In the genomic region with DNA sequence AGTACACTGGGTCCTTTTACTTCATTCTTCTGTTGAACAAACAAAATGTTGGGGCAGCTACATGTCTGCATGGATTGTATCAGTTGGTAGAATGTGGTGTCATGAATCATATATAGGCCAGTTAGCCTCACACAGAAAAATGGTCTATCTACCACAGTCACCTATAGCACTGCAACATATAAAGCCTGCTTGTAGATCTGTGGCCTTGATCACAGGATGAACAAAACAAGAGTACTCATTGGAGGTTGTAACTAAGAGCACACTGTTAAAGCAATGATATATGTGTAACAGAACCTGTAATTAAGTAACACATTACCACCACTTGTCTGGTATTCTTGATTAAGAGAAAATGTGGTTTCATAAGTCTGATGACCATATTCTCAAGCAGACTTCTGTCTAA, we compare ENCODE assay signal across 19 cellular contexts.
DNase-seq lines count a peak whose midpoint lies in the region; ATAC-seq and TF ChIP-seq lines count a peak whose summit lies in the region.
"Had no signal": no experiment of that assay in that cellular context is flagged by ENCODE, and none has a peak within 500 bp of the region (broad histone marks: within the 10 kb centered on the region; RNA-seq: fewer than 3 reads in every experiment).

No MANE protein-coding gene starts in this region.

- H3K27me3 Mint-ChIP-seq in dendritic cell treated with granulocyte-macrophage colony-stimulating factor and Interleukin-4, amounts not matched to agents 40 ng/mL and 50 ng/mL, for 4 days: no peaks in the 10 kb centered on the region

- no peaks in the 10 kb centered on the region for H3K79me2 ChIP-seq in mammary epithelial cell (ENCODE audit: insufficient read depth, low read length)
- H3K79me2 ChIP-seq in OCI-LY3 (ENCODE audit: low read length): peaks cover 78% of the 10 kb centered on the region
- H3K79me2 ChIP-seq: parathyroid adenoma had no signal

- no peak overlapping the region for H3K9ac ChIP-seq in mammary epithelial cell (ENCODE audit: insufficient read depth, low read length)
- peak overlapping the region; percentile 7; the same call in 1 of the 2 replicates for H3K9ac ChIP-seq in OCI-LY3 (ENCODE audit: low read length)
- H3K9ac ChIP-seq: parathyroid adenoma had no signal

- DNase-seq in breast epithelium (ENCODE audit: low spot score in 2 of 2) (no peak), mammary epithelial cell (no peak), SKM-1 (lab: John Stamatoyannopoulos, UW; ENCODE audit: unreplicated experiment) (no peak), amygdala (lab: John Stamatoyannopoulos, UW) (no peak)
- DNase-seq: adrenal gland, H9, heart left ventricle, immature natural killer cell, NCI-H1930, NCI-H446, Right ventricle myocardium superior, substantia nigra, WERI-Rb-1 had no signal

- TF ChIP-seq POLR2A in breast epithelium (IDR thresholded peaks at IDR 0.05) (no peak), gastroesophageal sphincter (IDR thresholded peaks at IDR 0.05) (no peak)

- no peaks in the 10 kb centered on the region for H4K20me1 ChIP-seq in mammary epithelial cell (ENCODE audit: insufficient read depth, low read length)
- H4K20me1 ChIP-seq in OCI-LY3 (ENCODE audit: insufficient read depth, low read length): no peaks in the 10 kb centered on the region

- H2AFZ ChIP-seq in mammary epithelial cell (ENCODE audit: low read depth, low read length) (no peak overlapping the region), OCI-LY3 (ENCODE audit: low read depth, low read length) (no peak overlapping the region)
- H2AFZ ChIP-seq: parathyroid adenoma had no signal

- peak overlapping the region; percentile 43 for H3K27ac Mint-ChIP-seq in dendritic cell treated with granulocyte-macrophage colony-stimulating factor and Interleukin-4, amounts not matched to agents 40 ng/mL and 50 ng/mL, for 4 days
- H3K27ac Mint-ChIP-seq: H9 had no signal

- H3K36me3 ChIP-seq in breast epithelium (no peaks in the 10 kb centered on the region), mammary epithelial cell (ENCODE audit: insufficient read depth, low read length) (no peaks in the 10 kb centered on the region), OCI-LY3 (replicated peaks; ENCODE audit: low read depth, low read length) (peaks cover 68% of the 10 kb centered on the region), urinary bladder (ENCODE audit: insufficient read depth) (no peaks in the 10 kb centered on the region), gastroesophageal sphincter (peaks cover 0 to 64% of the 10 kb centered on the region in 2 donors)
- H3K36me3 ChIP-seq: cardiac muscle cell, WERI-Rb-1 had no signal

- no peaks in the 10 kb centered on the region for H3K9me3 ChIP-seq in breast epithelium
- H3K9me3 ChIP-seq in mammary epithelial cell (replicated peaks; ENCODE audit: insufficient read depth, low read length): no peaks in the 10 kb centered on the region
- H3K9me3 ChIP-seq in OCI-LY3 (ENCODE audit: insufficient read depth, low read length): no peaks in the 10 kb centered on the region
- no peaks in the 10 kb centered on the region for H3K9me3 ChIP-seq in gastroesophageal sphincter
- H3K9me3 ChIP-seq: adrenal gland, heart left ventricle had no signal

- BruUV-seq in mammary epithelial cell (replicated peaks; lab: Mats Ljungman, UMichigan): no TSS peak

- H3K9me3 Mint-ChIP-seq in dendritic cell treated with granulocyte-macrophage colony-stimulating factor and Interleukin-4, amounts not matched to agents 40 ng/mL and 50 ng/mL, for 4 days: no peaks in the 10 kb centered on the region
- H3K9me3 Mint-ChIP-seq: H9, immature natural killer cell had no signal

- no peak for TF ChIP-seq EP300 in gastroesophageal sphincter (IDR thresholded peaks at IDR 0.05)

- no peak overlapping the region for H3K4me2 ChIP-seq in mammary epithelial cell (ENCODE audit: insufficient read depth, low read depth, low read length)
- H3K4me2 ChIP-seq in OCI-LY3 (ENCODE audit: low read length): peak overlapping the region; percentile 29; the same call in 1 of the 2 replicates

- TF ChIP-seq CTCF in breast epithelium (IDR thresholded peaks at IDR 0.05) (no peak), mammary epithelial cell (conservative IDR thresholded peaks at IDR 0.05 in 1 of 2, IDR thresholded peaks at IDR 0.05 in 1 of 2; ENCODE audit: extremely low read depth in 1 of 2, insufficient read depth in 1 of 2, low read depth in 1 of 2, low read length in 2 of 2) (no peak), OCI-LY3 (IDR thresholded peaks at IDR 0.05; ENCODE audit: low read depth, low read length) (no peak), gastroesophageal sphincter (IDR thresholded peaks at IDR 0.05) (no peak)

- peaks cover 17% of the 10 kb centered on the region for H3K36me3 Mint-ChIP-seq in dendritic cell treated with granulocyte-macrophage colony-stimulating factor and Interleukin-4, amounts not matched to agents 40 ng/mL and 50 ng/mL, for 4 days (ENCODE audit: low read depth)

- intact Hi-C loops in breast epithelium (cut with DNase I; ENCODE audit: low total_unique reads) (no loop called here), mammary epithelial cell (cut with micrococcal nuclease) (no loop called here)
- intact Hi-C loops in dendritic cell treated with granulocyte-macrophage colony-stimulating factor and Interleukin-4, amounts not matched to agents 40 ng/mL and 50 ng/mL, for 4 days (cut with micrococcal nuclease): no loop called here

- H3K4me1 ChIP-seq in breast epithelium (no peaks in the 10 kb centered on the region), mammary epithelial cell (ENCODE audit: insufficient read depth, low read length) (no peaks in the 10 kb centered on the region), OCI-LY3 (ENCODE audit: low read length) (peaks cover 99% of the 10 kb centered on the region), urinary bladder (ENCODE audit: insufficient read depth) (no peaks in the 10 kb centered on the region), gastroesophageal sphincter (peaks cover 0 to 6% (median 5%) of the 10 kb centered on the region in 3 donors)
- H3K4me1 ChIP-seq: parathyroid adenoma had no signal

- ATAC-seq in gastroesophageal sphincter: no peak
- ATAC-seq: heart left ventricle had no signal

- in situ Hi-C loops in mammary epithelial cell (cut with MboI; ENCODE audit: low sequenced_read_pairs in 2 of 2): no loop called here

- H3K27ac ChIP-seq in breast epithelium: peak overlapping the region; percentile 12 to 32
- no peak overlapping the region for H3K27ac ChIP-seq in mammary epithelial cell (ENCODE audit: insufficient read depth, low read depth, low read length)
- H3K27ac ChIP-seq in OCI-LY3 (ENCODE audit: low read length): peak overlapping the region; percentile 98
- peak overlapping the region; percentile 10 for H3K27ac ChIP-seq in urinary bladder (ENCODE audit: low read depth)
- H3K27ac ChIP-seq in gastroesophageal sphincter: no peak overlapping the region
- H3K27ac ChIP-seq: adrenal gland, cardiac muscle cell, parathyroid adenoma, WERI-Rb-1 had no signal

- peaks cover 24% of the 10 kb centered on the region for H3K4me1 Mint-ChIP-seq in dendritic cell treated with granulocyte-macrophage colony-stimulating factor and Interleukin-4, amounts not matched to agents 40 ng/mL and 50 ng/mL, for 4 days (ENCODE audit: low read depth)

- dilution Hi-C loops in mammary epithelial cell (cut with HindIII; ENCODE audit: low sequenced_read_pairs): loop anchor here (5.0 kb wide), 1 partner anchor 71 kb away; no protein-coding TSS in a partner anchor

- no peak overlapping the region for H3K4me3 Mint-ChIP-seq in dendritic cell treated with granulocyte-macrophage colony-stimulating factor and Interleukin-4, amounts not matched to agents 40 ng/mL and 50 ng/mL, for 4 days
- H3K4me3 Mint-ChIP-seq: H9, immature natural killer cell had no signal

- no peaks in the 10 kb centered on the region for H3K27me3 ChIP-seq in breast epithelium
- H3K27me3 ChIP-seq in mammary epithelial cell (ENCODE audit: insufficient read depth, low read length): peaks cover 3% of the 10 kb centered on the region
- no peaks in the 10 kb centered on the region for H3K27me3 ChIP-seq in OCI-LY3 (ENCODE audit: low read depth, low read length)
- H3K27me3 ChIP-seq in gastroesophageal sphincter: no peaks in the 10 kb centered on the region
- H3K27me3 ChIP-seq: cardiac muscle cell, heart left ventricle had no signal

- CTCF ChIA-PET in mammary epithelial cell (lab: Charles Lee; ENCODE audit: low non-redundant PET): no interaction called here

- no peak overlapping the region for H3K4me3 ChIP-seq in breast epithelium
- no peak overlapping the region for H3K4me3 ChIP-seq in mammary epithelial cell (replicated peaks in 1 of 3; ENCODE audit: insufficient read depth in 1 of 3, low read depth in 2 of 3, low read length in 3 of 3)
- H3K4me3 ChIP-seq in OCI-LY3 (ENCODE audit: low read length): no peak overlapping the region
- no peak overlapping the region for H3K4me3 ChIP-seq in urinary bladder (ENCODE audit: low read depth, low read length)
- H3K4me3 ChIP-seq in gastroesophageal sphincter: no peak overlapping the region
- H3K4me3 ChIP-seq: adrenal gland, cardiac muscle cell, heart left ventricle had no signal

Comparison
In these comparisons a context has a peak if more than half of its experiments do, and no peak if none do; other contexts are left out.
1. H3K27ac ChIP-seq: peak in breast epithelium (2 of 2), OCI-LY3 (single experiment) and urinary bladder (single experiment); none in mammary epithelial cell (single experiment) and gastroesophageal sphincter (0 of 4).